ENCODE assay signal across 13 cellular contexts in the genomic region with DNA sequence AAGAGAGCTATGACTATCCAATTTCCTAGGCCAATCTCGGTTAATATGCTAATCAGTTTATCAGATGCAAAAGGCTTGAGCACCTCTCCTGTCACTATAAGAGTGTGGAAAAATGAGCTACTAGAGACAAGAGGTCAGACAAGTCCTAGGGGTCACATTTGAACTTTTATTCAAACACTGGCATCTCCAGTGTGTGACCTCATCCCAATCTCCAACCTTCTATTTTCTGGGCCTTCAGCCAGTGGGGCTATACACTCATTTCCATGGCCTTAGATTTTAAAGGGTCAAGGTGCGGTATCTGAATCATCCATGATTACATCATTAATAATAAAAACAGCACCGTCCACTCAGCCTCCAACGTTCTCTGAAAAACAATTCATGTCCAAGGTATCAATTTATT.
DNase-seq lines count a peak whose midpoint lies in the region; ATAC-seq, FAIRE-seq and TF ChIP-seq lines count a peak whose summit lies in the region.
"Had no signal": no experiment of that assay in that cellular context is flagged by ENCODE, and none has a peak within 500 bp of the region (broad histone marks: within the 10 kb centered on the region; RNA-seq: fewer than 3 reads in every experiment).

No MANE protein-coding gene starts in this region.

- H3K9me1 ChIP-seq in IMR-90 (ENCODE audit: insufficient read depth, low read length) = no peaks in the 10 kb centered on the region; the same call in 1 of the 2 replicates

- H3K36me3 ChIP-seq in IMR-90 (ENCODE audit: control insufficient read depth, insufficient read depth, low read length) = peaks cover 3% of the 10 kb centered on the region
- no peaks in the 10 kb centered on the region for H3K36me3 ChIP-seq in bronchial epithelial cell (ENCODE audit: control insufficient read depth, insufficient read depth, low read length)
- H3K36me3 ChIP-seq in lower lobe of right lung = peaks cover 21% of the 10 kb centered on the region

- no peak for FAIRE-seq in bronchial epithelial cell (lab: Jason Lieb, UNC)

- H3K4me1 ChIP-seq in IMR-90 (ENCODE audit: control insufficient read depth, insufficient read depth, low read length) (peaks cover 3% of the 10 kb centered on the region; the same call in 1 of the 2 replicates), lower lobe of right lung (no peaks in the 10 kb centered on the region)

- no peak overlapping the region for H3K23ac ChIP-seq in IMR-90 (ENCODE audit: low read depth, low read length)

- H3K9me3 ChIP-seq in IMR-90 (ENCODE audit: control insufficient read depth, insufficient read depth, low read length) (no peaks in the 10 kb centered on the region), lower lobe of right lung (no peaks in the 10 kb centered on the region)

- in situ Hi-C loops in IMR-90 (cut with MboI; ENCODE audit: low sequenced_read_pairs) = no loop called here

- no peak overlapping the region for H3K56ac ChIP-seq in IMR-90 (ENCODE audit: extremely low read depth, insufficient read depth, low read length)

- dilution Hi-C loops in IMR-90 (cut with HindIII; ENCODE audit: low sequenced_read_pairs, unreplicated experiment) = no loop called here

- no peak overlapping the region for H2AFZ ChIP-seq in IMR-90 (replicated peaks; ENCODE audit: low read length, poor library complexity)

- H2BK20ac ChIP-seq in IMR-90 (ENCODE audit: low read depth, low read length) = no peak overlapping the region

- H3K9ac ChIP-seq in IMR-90 (ENCODE audit: low read depth, low read length) = no peak overlapping the region

- H3K14ac ChIP-seq in IMR-90 (replicated peaks; ENCODE audit: low read depth, low read length) = no peak overlapping the region

- ATAC-seq in IMR-90 (ENCODE audit: low read depth) (peak; percentile 91), lower lobe of right lung (peak; percentile 64 to 88), HG03280 (IDR thresholded peaks at IDR 0.05; ENCODE audit: unreplicated experiment) (no peak)

- intact Hi-C loops in IMR-90 (cut with micrococcal nuclease) (no loop called here), lower lobe of right lung (cut with DNase I) (no loop called here)

- no peak overlapping the region for H3K27ac ChIP-seq in IMR-90 (ENCODE audit: insufficient read depth, low read length)
- H3K27ac ChIP-seq in lower lobe of right lung = no peak overlapping the region

- POLR2A ChIA-PET in IMR-90 (lab: Charles Lee; ENCODE audit: unreplicated experiment) = no interaction called here

- no peak overlapping the region for H2AK5ac ChIP-seq in IMR-90 (ENCODE audit: low read depth, low read length)

- H4K20me1 ChIP-seq in IMR-90 (ENCODE audit: insufficient read depth, low read length) = no peaks in the 10 kb centered on the region

- TF ChIP-seq POLR2A in IMR-90 (IDR thresholded peaks at IDR 0.05; ENCODE audit: low read depth, low read length) = no peak

- no peak for TF ChIP-seq CTCF in IMR-90 (conservative IDR thresholded peaks at IDR 0.05; ENCODE audit: low read depth, low read length)
- no peak for TF ChIP-seq CTCF in bronchial epithelial cell (IDR thresholded peaks at IDR 0.05; ENCODE audit: insufficient read depth, low read length, severe bottlenecking)
- no peak for TF ChIP-seq CTCF in lower lobe of right lung (IDR thresholded peaks at IDR 0.05)
- no peak for TF ChIP-seq CTCF in GM10266 (IDR thresholded peaks at IDR 0.05; ENCODE audit: control insufficient read depth, insufficient read depth, low read depth, missing control alignments)

- peak; percentile 50 for DNase-seq in AG08395 (ENCODE audit: low spot score)
- DNase-seq in IMR-90 = peak; percentile 92
- peak; percentile 90 for DNase-seq in bronchial epithelial cell (ENCODE audit: low read depth)
- no peak for DNase-seq in lower lobe of right lung
- DNase-seq in activated gamma-delta T cell (lab: John Stamatoyannopoulos, UW) = no peak
- DNase-seq in GM10266 (ENCODE audit: extremely low spot score) = no peak
- DNase-seq in MV-4-11 (lab: John Stamatoyannopoulos, UW) = no peak
- DNase-seq: activated B cell treated with CpG ODN at 0.5 μM for 24 hours, erythroblast, GF-D8, KG1, left cardiac atrium had no signal

- TF ChIP-seq RAD21 in IMR-90 (IDR thresholded peaks at IDR 0.05; ENCODE audit: low read length) = no peak

- H3K4me3 ChIP-seq in IMR-90 (ENCODE audit: insufficient read depth, low read depth, low read length) (no peak overlapping the region), bronchial epithelial cell (ENCODE audit: low read depth, low read length) (no peak overlapping the region), lower lobe of right lung (no peak overlapping the region)

- H3K27me3 ChIP-seq in IMR-90 (ENCODE audit: control insufficient read depth, insufficient read depth, low read length) (no peaks in the 10 kb centered on the region), bronchial epithelial cell (ENCODE audit: control insufficient read depth, insufficient read depth, low read length) (no peaks in the 10 kb centered on the region), lower lobe of right lung (ENCODE audit: low read depth) (no peaks in the 10 kb centered on the region)

- BruUV-seq in IMR-90 (replicated peaks; lab: Mats Ljungman, UMichigan) = no TSS peak

- H3K4ac ChIP-seq in IMR-90 (ENCODE audit: low read depth, low read length) = no peak overlapping the region

- WGBS in IMR-90 (ENCODE audit: extremely low coverage in 2 of 2, insufficient read length in 1 of 2), 2 experiments = 20% methylated on average over 1 of the region's 4 CpGs; no CpG with 5 or more reads in 1 of the 2 experiments

- no peak overlapping the region for H2BK5ac ChIP-seq in IMR-90 (ENCODE audit: low read depth, low read length, poor library complexity, severe bottlenecking)

- no peak overlapping the region for H4K91ac ChIP-seq in IMR-90 (ENCODE audit: insufficient read depth, low read depth, low read length)

- CTCF ChIA-PET in IMR-90 (lab: Yijun Ruan, JAX) = interaction anchor here (0.5 kb wide), 1 partner anchor 269 kb away, joined by 3 read pairs; no protein-coding TSS in a partner anchor

- H4K8ac ChIP-seq in IMR-90 (ENCODE audit: low read depth in 2 of 2, low read length in 2 of 2) = no peak overlapping the region

- H4K5ac ChIP-seq in IMR-90 (ENCODE audit: low read depth, low read length) = no peak overlapping the region

- no peak overlapping the region for H3K4me2 ChIP-seq in IMR-90 (ENCODE audit: low read depth, low read length)

- no peak overlapping the region for H3K18ac ChIP-seq in IMR-90 (ENCODE audit: low read depth, low read length)

- no peak overlapping the region for H2BK15ac ChIP-seq in IMR-90 (ENCODE audit: low read depth, low read length)

- no peaks in the 10 kb centered on the region for H3K79me1 ChIP-seq in IMR-90 (ENCODE audit: low read depth in 1 of 2, low read length in 2 of 2)

- H2AK9ac ChIP-seq in IMR-90 (replicated peaks; ENCODE audit: low read depth, low read length, poor library complexity) = no peak overlapping the region

- H2BK120ac ChIP-seq in IMR-90 (ENCODE audit: low read depth, low read length) = no peak overlapping the region

TF ChIP-seq in IMR-90, 13 proteins besides CTCF, POLR2A, EP300 and RAD21:
- no peak for TF ChIP-seq ELK1 (IDR thresholded peaks at IDR 0.05; ENCODE audit: borderline replicate concordance, low read depth, low read length)
- peak; percentile 3; the same call in 1 of the 2 replicates for TF ChIP-seq SMC3 (IDR thresholded peaks at IDR 0.05; ENCODE audit: low read depth, low read length)
- TF ChIP-seq, protein P1, sequence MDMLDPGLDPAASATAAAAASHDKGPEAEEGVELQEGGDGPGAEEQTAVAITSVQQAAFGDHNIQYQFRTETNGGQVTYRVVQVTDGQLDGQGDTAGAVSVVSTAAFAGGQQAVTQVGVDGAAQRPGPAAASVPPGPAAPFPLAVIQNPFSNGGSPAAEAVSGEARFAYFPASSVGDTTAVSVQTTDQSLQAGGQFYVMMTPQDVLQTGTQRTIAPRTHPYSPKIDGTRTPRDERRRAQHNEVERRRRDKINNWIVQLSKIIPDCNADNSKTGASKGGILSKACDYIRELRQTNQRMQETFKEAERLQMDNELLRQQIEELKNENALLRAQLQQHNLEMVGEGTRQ (IDR thresholded peaks at IDR 0.05; ENCODE audit: low read depth, low read length) = no peak
- TF ChIP-seq CEBPB (IDR thresholded peaks at IDR 0.05; ENCODE audit: low read depth, low read length) = peak; percentile 72
- TF ChIP-seq MXI1 (IDR thresholded peaks at IDR 0.05; ENCODE audit: borderline replicate concordance, low read depth, low read length) = no peak
- peak; percentile 83 for TF ChIP-seq FOS (IDR thresholded peaks at IDR 0.05; ENCODE audit: low read depth, low read length)
- TF ChIP-seq RFX5 (IDR thresholded peaks at IDR 0.05; ENCODE audit: low read depth, low read length) = no peak
- TF ChIP-seq RCOR1 (IDR thresholded peaks at IDR 0.05; ENCODE audit: insufficient replicate concordance, low read length) = no peak
TF ChIP-seq in IMR-90: peak in this region for 3.

Comparison
In these comparisons a context has a peak if more than half of its experiments do, and no peak if none do; other contexts are left out.
1. DNase-seq: peak in AG08395 (single experiment), IMR-90 (single experiment) and bronchial epithelial cell (single experiment); none in lower lobe of right lung (single experiment), activated gamma-delta T cell (single experiment), GM10266 (single experiment) and MV-4-11 (single experiment).